ENCODE assay signal across 17 cellular contexts in the genomic region with DNA sequence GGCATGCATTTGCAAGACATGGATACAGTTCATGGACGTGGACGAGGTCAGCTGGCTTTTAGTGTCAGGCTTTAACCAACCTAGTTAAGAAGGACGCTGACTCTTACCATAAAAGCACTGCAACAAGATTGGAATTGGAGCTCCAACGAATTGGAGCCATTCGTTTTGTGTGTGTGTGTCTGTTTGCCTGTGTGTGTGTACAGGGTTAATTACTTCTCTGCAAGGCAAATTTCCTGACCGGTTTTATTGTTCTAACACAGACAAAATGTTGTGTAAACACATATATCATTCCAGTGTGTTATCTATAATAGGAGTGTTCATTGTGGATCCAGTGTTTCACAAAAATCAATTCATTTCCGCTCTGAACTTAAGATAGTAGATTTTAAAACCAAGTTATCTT. TPM values are rescaled to one million over a fixed set of nuclear protein-coding genes. Genes with fewer than 3 reads are reported as not detected.
A peak's percentile ranks its signal among the peaks of the same experiment; 100 is the strongest.
DNase-seq lines count a peak whose midpoint lies in the region; ATAC-seq, FAIRE-seq and TF ChIP-seq lines count a peak whose summit lies in the region.
"Had no signal": no experiment of that assay in that cellular context is flagged by ENCODE, and none has a peak within 500 bp of the region (broad histone marks: within the 10 kb centered on the region; RNA-seq: fewer than 3 reads in every experiment).

No MANE protein-coding gene starts in this region.

- H3K4ac ChIP-seq in H1 (replicated peaks; ENCODE audit: insufficient read length, low read depth, low read length) (no peak overlapping the region), neuronal stem cell (ENCODE audit: low read length) (no peak overlapping the region)

- H3K18ac ChIP-seq in H1 (ENCODE audit: extremely low read depth, low read length) (no peak overlapping the region), neuronal stem cell (ENCODE audit: low read length) (no peak overlapping the region)

- FAIRE-seq in H1 (lab: Jason Lieb, UNC): no peak
- FAIRE-seq: A204.1, GM12892, RCC 7860 had no signal

- H3K27ac ChIP-seq in H1 (ENCODE audit: low read depth, low read length) (no peak overlapping the region), neuronal stem cell (replicated peaks; ENCODE audit: low read length) (no peak overlapping the region), upper lobe of right lung (no peak overlapping the region)
- H3K27ac ChIP-seq: BLaER1 had no signal

- no peak overlapping the region for H2BK120ac ChIP-seq in H1 (replicated peaks; ENCODE audit: low read depth, low read length)
- no peak overlapping the region for H2BK120ac ChIP-seq in neuronal stem cell (ENCODE audit: low read depth, low read length)

- H3K23ac ChIP-seq in H1 (ENCODE audit: insufficient read length): no peak overlapping the region
- peak overlapping the region; percentile 29 for H3K23ac ChIP-seq in neuronal stem cell (ENCODE audit: low read depth, low read length, poor library complexity)

- CTCF ChIA-PET in Caco-2 (lab: Charles Lee): interaction anchor here (0.9 kb wide), 1 partner anchor 9 kb away, joined by 6 read pairs; no protein-coding TSS in a partner anchor
- CTCF ChIA-PET in H1 (lab: Charles Lee; ENCODE audit: partially characterized antibody): interaction anchor here (1.3 kb wide), 1 partner anchor 115 kb away, joined by 3 read pairs; no protein-coding TSS in a partner anchor
- CTCF ChIA-PET in activated CD8-positive, alpha-beta memory T cell treated with anti-CD3 and anti-CD28 coated beads, Interleukin-2, amount 10 ng/mL, durations not matched to agents 7 days and 5 days (lab: Charles Lee): no interaction called here

- H3K36me3 ChIP-seq in Caco-2 (ENCODE audit: control insufficient read depth, insufficient read depth, low read length): no peaks in the 10 kb centered on the region
- no peaks in the 10 kb centered on the region for H3K36me3 ChIP-seq in H1 (ENCODE audit: control insufficient read depth in 2 of 4, insufficient read depth in 4 of 4, low read length in 3 of 4)
- peaks cover 0 to 8% of the 10 kb centered on the region in 2 donors for H3K36me3 ChIP-seq in neuronal stem cell (replicated peaks in 1 of 2; ENCODE audit: control insufficient read depth in 2 of 2, insufficient read depth in 2 of 2, low read length in 2 of 2)
- no peaks in the 10 kb centered on the region for H3K36me3 ChIP-seq in upper lobe of right lung
- H3K36me3 ChIP-seq: BLaER1 had no signal

- H3K9ac ChIP-seq in H1 (replicated peaks in 1 of 4; ENCODE audit: extremely low read depth in 1 of 4, low read depth in 3 of 4, low read length in 3 of 4) (no peak overlapping the region), neuronal stem cell (ENCODE audit: low read depth, low read length, poor library complexity) (no peak overlapping the region)
- H3K9ac ChIP-seq: BLaER1 had no signal

- no peak for TF ChIP-seq CTCF in Caco-2 (IDR thresholded peaks at IDR 0.05; ENCODE audit: insufficient read depth in 1 of 2, low read depth in 1 of 2, low read length in 1 of 2, severe bottlenecking in 1 of 2, unreplicated experiment in 1 of 2)
- no peak for TF ChIP-seq CTCF in H1 (IDR thresholded peaks at IDR 0.05; ENCODE audit: control extremely low read depth in 1 of 3, insufficient read depth in 1 of 3, low read depth in 1 of 3, low read length in 3 of 3)
- TF ChIP-seq CTCF in upper lobe of right lung (IDR thresholded peaks at IDR 0.05): no peak

- H3K4me1 ChIP-seq in Caco-2 (peaks cover 67% of the 10 kb centered on the region), H1 (replicated peaks in 1 of 4; ENCODE audit: control insufficient read depth in 3 of 4, insufficient read depth in 4 of 4, low read length in 3 of 4) (peaks cover 4 to 18% (median 8%) of the 10 kb centered on the region in 4 experiments; a peak in 6 of 7 replicates), neuronal stem cell (ENCODE audit: control insufficient read depth in 2 of 2, insufficient read depth in 1 of 2, low read depth in 1 of 2, low read length in 2 of 2) (peaks cover 0 to 9% of the 10 kb centered on the region in 2 donors), upper lobe of right lung (peaks cover 9% of the 10 kb centered on the region)
- H3K4me1 ChIP-seq: BLaER1 had no signal

- H2BK15ac ChIP-seq in H1 (ENCODE audit: low read length): no peak overlapping the region
- H2BK15ac ChIP-seq in neuronal stem cell (ENCODE audit: low read length): no peak overlapping the region

- H3K9me3 ChIP-seq in Caco-2 (no peaks in the 10 kb centered on the region), H1 (ENCODE audit: insufficient read depth in 2 of 2, low read depth in 1 of 2, low read length in 1 of 2) (no peaks in the 10 kb centered on the region), neuronal stem cell (replicated peaks in 1 of 2; ENCODE audit: control insufficient read depth in 2 of 2, insufficient read depth in 1 of 2, low read depth in 1 of 2, low read length in 2 of 2) (peaks cover 0 to 2% of the 10 kb centered on the region in 2 donors), upper lobe of right lung (no peaks in the 10 kb centered on the region)
- H3K9me3 ChIP-seq: BLaER1 had no signal

- peak overlapping the region; percentile 65; the same call in 1 of the 2 replicates for H2AK5ac ChIP-seq in H1 (ENCODE audit: low read depth, low read length)
- no peak overlapping the region for H2AK5ac ChIP-seq in neuronal stem cell (ENCODE audit: low read depth, low read length)

- H3K79me1 ChIP-seq in H1 (ENCODE audit: low read depth, low read length) (peaks cover 4% of the 10 kb centered on the region; the same call in 1 of the 2 replicates), neuronal stem cell (ENCODE audit: low read depth, low read length) (peaks cover 5% of the 10 kb centered on the region)

- BruUV-seq in Caco-2 (replicated peaks; lab: Mats Ljungman, UMichigan): no TSS peak

- peaks cover 19 to 23% of the 10 kb centered on the region in 2 experiments for H4K20me1 ChIP-seq in H1 (replicated peaks in 1 of 2; ENCODE audit: control insufficient read depth in 1 of 2, insufficient read depth in 2 of 2, low read length in 2 of 2)

- H3K4me3 Mint-ChIP-seq in Caco-2 (ENCODE audit: unreplicated experiment): no peak overlapping the region
- no peak overlapping the region for H3K4me3 Mint-ChIP-seq in activated CD8-positive, alpha-beta memory T cell treated with anti-CD3 and anti-CD28 coated beads, Interleukin-2, amount 10 ng/mL, durations not matched to agents 7 days and 5 days
- H3K4me3 Mint-ChIP-seq: CD8-positive, alpha-beta memory T cell; HFFc6 had no signal

- H4K8ac ChIP-seq in H1 (ENCODE audit: extremely low read depth, insufficient read depth, low read length) (no peak overlapping the region), neuronal stem cell (ENCODE audit: low read depth, low read length) (no peak overlapping the region)

- no peaks in the 10 kb centered on the region for H3K9me3 Mint-ChIP-seq in Caco-2 (ENCODE audit: unreplicated experiment)
- no peaks in the 10 kb centered on the region for H3K9me3 Mint-ChIP-seq in activated CD8-positive, alpha-beta memory T cell treated with anti-CD3 and anti-CD28 coated beads, Interleukin-2, amount 10 ng/mL, durations not matched to agents 7 days and 5 days (ENCODE audit: low read depth)
- H3K9me3 Mint-ChIP-seq: CD8-positive, alpha-beta memory T cell; HFFc6 had no signal

- no peak overlapping the region for H3K14ac ChIP-seq in H1 (ENCODE audit: insufficient read length)
- no peak overlapping the region for H3K14ac ChIP-seq in neuronal stem cell (ENCODE audit: low read length)

- no peaks in the 10 kb centered on the region for H3K23me2 ChIP-seq in H1 (ENCODE audit: low read depth, low read length)

- peaks cover 23% of the 10 kb centered on the region for H3K4me1 Mint-ChIP-seq in Caco-2 (ENCODE audit: low read depth, unreplicated experiment)
- H3K4me1 Mint-ChIP-seq in activated CD8-positive, alpha-beta memory T cell treated with anti-CD3 and anti-CD28 coated beads, Interleukin-2, amount 10 ng/mL, durations not matched to agents 7 days and 5 days: no peaks in the 10 kb centered on the region

- H3K4me2 ChIP-seq in H1 (ENCODE audit: insufficient read depth in 1 of 2, low read depth in 2 of 2, low read length in 2 of 2) (peak overlapping the region in 1 of 2 experiments; percentile 22; a peak in 1 of 4 replicates), neuronal stem cell (ENCODE audit: insufficient read depth, low read length, poor library complexity, severe bottlenecking) (no peak overlapping the region)
- H3K4me2 ChIP-seq: BLaER1 had no signal

- TF ChIP-seq POLR2A in H1 (IDR thresholded peaks at IDR 0.05; ENCODE audit: control extremely low read depth in 1 of 2, low read depth in 2 of 2, low read length in 2 of 2): no peak

- WGBS in H1 (ENCODE audit: extremely low coverage in 1 of 2, insufficient coverage in 1 of 2, insufficient read length in 1 of 2, insufficient replicate concordance in 2 of 2, low coverage in 1 of 2, low lambda C conversion rate in 2 of 2, missing lambda C conversion rate in 1 of 2), 2 experiments: 86% methylated on average over 7 of the region's 7 CpGs; no CpG with 5 or more reads in 1 of the 2 experiments
- WGBS in neuronal stem cell (ENCODE audit: extremely low coverage in 2 of 2, insufficient read length in 2 of 2, insufficient replicate concordance in 1 of 2), 2 donors: no CpG with 5 or more reads among the region's 7 CpGs

- ATAC-seq in HG02571 (IDR thresholded peaks at IDR 0.05; ENCODE audit: unreplicated experiment): no peak
- no peak for ATAC-seq in upper lobe of right lung
- no peak for ATAC-seq in activated CD8-positive, alpha-beta memory T cell treated with anti-CD3 and anti-CD28 coated beads, Interleukin-2, amount 10 ng/mL, durations not matched to agents 7 days and 5 days

- H4K5ac ChIP-seq in H1 (ENCODE audit: insufficient read length, low read depth, low read length): no peak overlapping the region

- peaks cover 15% of the 10 kb centered on the region for H3K36me3 Mint-ChIP-seq in Caco-2 (ENCODE audit: insufficient read depth, unreplicated experiment)
- H3K36me3 Mint-ChIP-seq in activated CD8-positive, alpha-beta memory T cell treated with anti-CD3 and anti-CD28 coated beads, Interleukin-2, amount 10 ng/mL, durations not matched to agents 7 days and 5 days: no peaks in the 10 kb centered on the region

- no peak for DNase-seq in Caco-2
- peak; percentile 8 for DNase-seq in NCI-H146 treated with DMSO at 0.1 percent for 48 hours (lab: John Stamatoyannopoulos, UW; ENCODE audit: unreplicated experiment)
- no peak for DNase-seq in H1 (ENCODE audit: low read depth in 1 of 2, low spot score in 2 of 2)
- DNase-seq in neuronal stem cell (ENCODE audit: low spot score): no peak
- no peak for DNase-seq in upper lobe of right lung
- DNase-seq in activated CD8-positive, alpha-beta memory T cell treated with anti-CD3 and anti-CD28 coated beads, Interleukin-2, amount 10 ng/mL, durations not matched to agents 7 days and 5 days: no peak
- DNase-seq: CD8-positive, alpha-beta memory T cell; GOT3; HFFc6; NCI-H1105 treated with DMSO at 0.1 percent for 48 hours; NCI-H187 treated with DMSO at 0.1 percent for 48 hours; SHP77 treated with DMSO at 0.1 percent for 48 hours had no signal

- H3K4me3 ChIP-seq in Caco-2 (ENCODE audit: low read depth, low read length) (no peak overlapping the region), H1 (ENCODE audit: extremely low read depth in 1 of 4, insufficient read depth in 2 of 4, low read depth in 3 of 4, low read length in 4 of 4) (no peak overlapping the region), neuronal stem cell (ENCODE audit: low read length in 2 of 2) (no peak overlapping the region), upper lobe of right lung (no peak overlapping the region)
- H3K4me3 ChIP-seq: BLaER1 had no signal

- peak overlapping the region; percentile 57 for H3K27ac Mint-ChIP-seq in Caco-2 (ENCODE audit: unreplicated experiment)
- H3K27ac Mint-ChIP-seq in activated CD8-positive, alpha-beta memory T cell treated with anti-CD3 and anti-CD28 coated beads, Interleukin-2, amount 10 ng/mL, durations not matched to agents 7 days and 5 days: no peak overlapping the region
- H3K27ac Mint-ChIP-seq: CD8-positive, alpha-beta memory T cell had no signal

- H3K79me2 ChIP-seq in H1 (ENCODE audit: control insufficient read depth in 1 of 2, insufficient read depth in 2 of 2, low read length in 2 of 2): peaks cover 31 to 99% of the 10 kb centered on the region in 2 experiments

- intact Hi-C loops in Caco-2 (cut with micrococcal nuclease; ENCODE audit: unreplicated experiment) (loop anchor here (10.0 kb wide), 1 partner anchor 85 kb away; no protein-coding TSS in a partner anchor), upper lobe of right lung (cut with DNase I) (no loop called here)

- H2BK5ac ChIP-seq in H1 (ENCODE audit: low read depth, low read length) (no peak overlapping the region), neuronal stem cell (ENCODE audit: low read length) (no peak overlapping the region)

- no peak for TF ChIP-seq RAD21 in H1 (IDR thresholded peaks at IDR 0.05 in 1 of 2, conservative IDR thresholded peaks at IDR 0.05 in 1 of 2; ENCODE audit: low read depth in 2 of 2, low read length in 2 of 2)

- H3K27me3 ChIP-seq in Caco-2 (replicated peaks; ENCODE audit: control insufficient read depth, insufficient read depth, low read length) (no peaks in the 10 kb centered on the region), H1 (replicated peaks in 1 of 4; ENCODE audit: control insufficient read depth in 3 of 4, extremely low read depth in 1 of 4, insufficient read depth in 3 of 4, low read length in 3 of 4) (no peaks in the 10 kb centered on the region), neuronal stem cell (ENCODE audit: control insufficient read depth in 3 of 3, insufficient read depth in 3 of 3, low read depth in 1 of 3, low read length in 3 of 3) (no peaks in the 10 kb centered on the region), upper lobe of right lung (no peaks in the 10 kb centered on the region)

- POLR2A ChIA-PET in Caco-2 (lab: Charles Lee): interaction anchor here (0.7 kb wide), 1 partner anchor 159 kb away, joined by 4 read pairs; a partner anchor contains a TSS
- POLR2A ChIA-PET in H1 (lab: Charles Lee; ENCODE audit: partially characterized antibody): interaction anchor here (1.0 to 1.5 kb wide), 3 partner anchors 8 to 12 kb away, joined by 3 to 4 read pairs (median 3); a partner anchor contains a TSS

- H2BK20ac ChIP-seq in H1 (ENCODE audit: low read length): no peak overlapping the region

- TF ChIP-seq EP300 in H1 (IDR thresholded peaks at IDR 0.05; ENCODE audit: borderline replicate concordance in 1 of 2, low read depth in 2 of 2, low read length in 2 of 2): no peak

- no peak overlapping the region for H3K56ac ChIP-seq in H1 (replicated peaks; ENCODE audit: insufficient read length, low read depth, low read length)

- H3K27me3 Mint-ChIP-seq in Caco-2 (ENCODE audit: insufficient read depth, unreplicated experiment): no peaks in the 10 kb centered on the region
- peaks cover 12% of the 10 kb centered on the region for H3K27me3 Mint-ChIP-seq in activated CD8-positive, alpha-beta memory T cell treated with anti-CD3 and anti-CD28 coated beads, Interleukin-2, amount 10 ng/mL, durations not matched to agents 7 days and 5 days

- H4K91ac ChIP-seq in H1 (replicated peaks; ENCODE audit: insufficient read length, low read length): no peak overlapping the region
- no peak overlapping the region for H4K91ac ChIP-seq in neuronal stem cell (ENCODE audit: low read depth, low read length, poor library complexity)

- H2BK12ac ChIP-seq in H1 (ENCODE audit: low read depth, low read length) (no peak overlapping the region), neuronal stem cell (ENCODE audit: low read length) (no peak overlapping the region)

- H2AFZ ChIP-seq in H1 (ENCODE audit: low read length) (no peak overlapping the region), neuronal stem cell (ENCODE audit: low read length) (no peak overlapping the region)

RNA-seq across cellular contexts. Expression of a gene that starts 7.9 kb away (rescaled TPM):
- total RNA-seq in Caco-2 (2022): 88.5 and 98.4 TPM in 2 replicates
- total RNA-seq in H1 (2021; fragmentation: NEBNext Ultra II Directional; extraction: Animal tissue kit (Norgen Biotek cat#: 25700)): 78.1 and 81.1 TPM in 2 replicates
- polyA plus RNA-seq in H1 (2011; rRNA removed): 48.9 and 60.8 TPM in 2 replicates
- polyA plus RNA-seq in H1 (2011; cell fraction: cytosol; rRNA removed): 71.3 TPM
- polyA plus RNA-seq in H1 (2011; cell fraction: nucleus; rRNA removed): 151 TPM
- 77.9 to 94.5 TPM (median 91.7 TPM) in 4 replicates for polyA plus RNA-seq in H1 (2012, experiment 1 of 2)
- polyA plus RNA-seq in H1 (2012, experiment 2 of 2): 5.1 TPM
- polyA plus RNA-seq in H1 (2013, experiment 1 of 2): 51.9 TPM
- 50.0 TPM for polyA plus RNA-seq in H1 (2013, experiment 2 of 2)
- polyA minus RNA-seq in H1 (2011; rRNA and poly(A)+ RNA removed): 132 and 143 TPM in 2 replicates
- polyA minus RNA-seq in H1 (2011; cell fraction: cytosol; rRNA and poly(A)+ RNA removed): 54.9 TPM
- 85.2 TPM for polyA minus RNA-seq in H1 (2011; cell fraction: nucleus; rRNA and poly(A)+ RNA removed)
- polyA plus RNA-seq in neuronal stem cell (2013, experiment 1 of 2): 53.1 TPM
- 52.6 TPM for polyA plus RNA-seq in neuronal stem cell (2013, experiment 2 of 2)
- 32.0 TPM for total RNA-seq in upper lobe of right lung
- 1 to 10 TPM; 2.0 to 3.9 TPM for total RNA-seq in activated CD8-positive, alpha-beta memory T cell treated with anti-CD3 and anti-CD28 coated beads, Interleukin-2, amount 10 ng/mL, durations not matched to agents 7 days and 5 days

RNA-seq across cellular contexts. Expression of a gene that starts 8.7 kb away (rescaled TPM):
- 26.6 and 29.1 TPM in 2 replicates for total RNA-seq in Caco-2 (2022)
- 15.6 and 16.8 TPM in 2 replicates for total RNA-seq in H1 (2021; fragmentation: NEBNext Ultra II Directional; extraction: Animal tissue kit (Norgen Biotek cat#: 25700))
- 8.3 and 15.8 TPM in 2 replicates for polyA plus RNA-seq in H1 (2011; rRNA removed)
- 19.8 TPM for polyA plus RNA-seq in H1 (2011; cell fraction: cytosol; rRNA removed)
- polyA plus RNA-seq in H1 (2011; cell fraction: nucleus; rRNA removed): 11.1 TPM
- polyA plus RNA-seq in H1 (2012, experiment 1 of 2): 17.9 to 29.6 TPM (median 19.1 TPM) in 4 replicates
- 2.5 TPM for polyA plus RNA-seq in H1 (2012, experiment 2 of 2)
- 15.6 TPM for polyA plus RNA-seq in H1 (2013, experiment 1 of 2)
- 14.2 TPM for polyA plus RNA-seq in H1 (2013, experiment 2 of 2)
- 35.9 and 37.8 TPM in 2 replicates for polyA minus RNA-seq in H1 (2011; rRNA and poly(A)+ RNA removed)
- 13.5 TPM for polyA minus RNA-seq in H1 (2011; cell fraction: cytosol; rRNA and poly(A)+ RNA removed)
- polyA minus RNA-seq in H1 (2011; cell fraction: nucleus; rRNA and poly(A)+ RNA removed): 34.1 TPM
- 50.0 TPM for polyA plus RNA-seq in neuronal stem cell (2013, experiment 1 of 2)
- 49.1 TPM for polyA plus RNA-seq in neuronal stem cell (2013, experiment 2 of 2)
- 38.0 TPM for total RNA-seq in upper lobe of right lung
- total RNA-seq in activated CD8-positive, alpha-beta memory T cell treated with anti-CD3 and anti-CD28 coated beads, Interleukin-2, amount 10 ng/mL, durations not matched to agents 7 days and 5 days: 10 to 100 TPM; 28.2 to 36.8 TPM
